In the genomic region with DNA sequence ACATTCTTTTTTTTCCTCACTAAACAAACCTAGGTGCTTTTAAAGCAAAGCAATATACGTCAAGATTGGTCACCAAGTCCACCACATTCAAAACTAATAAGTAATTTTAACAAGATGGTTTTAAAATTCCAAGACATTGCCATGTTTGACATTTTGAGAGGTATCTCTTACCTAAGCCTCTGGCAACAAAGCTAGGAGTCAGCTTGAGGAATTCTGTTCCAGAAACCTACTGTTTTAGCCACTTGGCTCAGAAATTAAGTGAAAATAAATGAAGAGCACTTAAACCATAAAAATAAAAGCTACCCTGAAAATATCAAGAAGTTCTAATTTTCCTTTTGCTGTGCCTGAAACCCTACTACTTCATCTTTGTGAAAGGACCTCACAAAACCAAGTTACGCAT, we compare ENCODE assay signal across 11 cellular contexts. TPM values are rescaled to one million over a fixed set of nuclear protein-coding genes. Genes with fewer than 3 reads are reported as not detected.
A peak's percentile ranks its signal among the peaks of the same experiment; 100 is the strongest.
DNase-seq lines count a peak whose midpoint lies in the region; ATAC-seq and TF ChIP-seq lines count a peak whose summit lies in the region.
"Had no signal": no experiment of that assay in that cellular context is flagged by ENCODE, and none has a peak within 500 bp of the region (broad histone marks: within the 10 kb centered on the region; RNA-seq: fewer than 3 reads in every experiment).

No MANE protein-coding gene starts in this region.

- no peak for TF ChIP-seq POLR2A in gastroesophageal sphincter (IDR thresholded peaks at IDR 0.05)

- no peaks in the 10 kb centered on the region for H3K36me3 ChIP-seq in right atrium auricular region
- H3K36me3 ChIP-seq in gastroesophageal sphincter = no peaks in the 10 kb centered on the region
- no peaks in the 10 kb centered on the region for H3K36me3 ChIP-seq in stomach smooth muscle (ENCODE audit: control insufficient read depth in 2 of 2, insufficient read depth in 2 of 2, low read length in 2 of 2)

- ATAC-seq in gastroesophageal sphincter = no peak
- no peak for ATAC-seq in HG03196 (IDR thresholded peaks at IDR 0.05; ENCODE audit: unreplicated experiment)
- ATAC-seq in omental fat pad (ENCODE audit: low FRiP score) = no peak
- ATAC-seq: GM23338 had no signal

- no peak for TF ChIP-seq EP300 in gastroesophageal sphincter (IDR thresholded peaks at IDR 0.05)

- TF ChIP-seq CTCF in right atrium auricular region (IDR thresholded peaks at IDR 0.05) (no peak), gastroesophageal sphincter (IDR thresholded peaks at IDR 0.05) (no peak), omental fat pad (IDR thresholded peaks at IDR 0.05) (no peak)

- 34 to 40% methylated on average over 2 of the region's 2 CpGs for WGBS in gastroesophageal sphincter (ENCODE audit: low coverage in 1 of 2), 2 donors

- DNase-seq in right atrium auricular region (ENCODE audit: low spot score) (no peak), cardiac septum (ENCODE audit: low spot score) (no peak), COLO829 (ENCODE audit: low spot score) (no peak), omental fat pad (ENCODE audit: low spot score) (no peak)
- DNase-seq: CD4-positive, alpha-beta T cell; DMS79; H7 had no signal

- intact Hi-C loops in cardiac septum (cut with DNase I) = loop anchor here (10.0 kb wide), 1 partner anchor 112 kb away; no protein-coding TSS in a partner anchor

- H3K4me1 ChIP-seq in right atrium auricular region = peaks cover 0 to 24% of the 10 kb centered on the region in 2 donors
- H3K4me1 ChIP-seq in gastroesophageal sphincter = peaks cover 0 to 47% (median 12%) of the 10 kb centered on the region in 3 donors
- H3K4me1 ChIP-seq in stomach smooth muscle (ENCODE audit: control insufficient read depth, insufficient read depth, low read length) = no peaks in the 10 kb centered on the region

- H3K27me3 ChIP-seq in right atrium auricular region (no peaks in the 10 kb centered on the region), gastroesophageal sphincter (no peaks in the 10 kb centered on the region), stomach smooth muscle (ENCODE audit: control insufficient read depth in 1 of 2, insufficient read depth in 2 of 2, low read length in 2 of 2) (no peaks in the 10 kb centered on the region)

- peak overlapping the region in 1 of 2 donors; percentile 17 for H3K9ac ChIP-seq in stomach smooth muscle (ENCODE audit: low read length in 2 of 2)

- H3K4me3 ChIP-seq in right atrium auricular region (no peak overlapping the region), gastroesophageal sphincter (no peak overlapping the region), stomach smooth muscle (ENCODE audit: low read length in 2 of 2) (no peak overlapping the region)
- H3K4me3 ChIP-seq: GM23338 had no signal

- H3K27ac ChIP-seq in right atrium auricular region (peak overlapping the region; percentile 51 to 86), gastroesophageal sphincter (peak overlapping the region; percentile 76 to 91 (median 78)), stomach smooth muscle (ENCODE audit: low read length) (peak overlapping the region; percentile 50)

- H3K9me3 ChIP-seq in right atrium auricular region = no peaks in the 10 kb centered on the region
- H3K9me3 ChIP-seq in gastroesophageal sphincter = no peaks in the 10 kb centered on the region
- H3K9me3 ChIP-seq in stomach smooth muscle (ENCODE audit: control insufficient read depth in 2 of 2, low read length in 2 of 2) = no peaks in the 10 kb centered on the region

RNA-seq across cellular contexts. Expression of gene CHMP3, which starts 30.0 kb away (rescaled TPM):
- total RNA-seq in right atrium auricular region = 10 to 100 TPM; 79.7 to 89.1 TPM
- total RNA-seq in cardiac septum = 175 TPM
- 100 to 1,000 TPM; 206 to 236 (median 211) TPM for total RNA-seq in gastroesophageal sphincter
- 100 to 1,000 TPM in 2 of 4 donors, 10 to 100 TPM in 2; 80.2 to 146 (median 111) TPM for total RNA-seq in omental fat pad

RNA-seq across cellular contexts. Expression of gene RNF103, which starts 30.4 kb away (rescaled TPM):
- total RNA-seq in right atrium auricular region = 10 to 100 TPM; 45.3 to 61.6 TPM
- total RNA-seq in cardiac septum = 63.4 TPM
- 10 to 100 TPM; 40.5 to 67.9 (median 53.5) TPM for total RNA-seq in gastroesophageal sphincter
- 10 to 100 TPM; 22.7 to 41.0 (median 28.2) TPM for total RNA-seq in omental fat pad
